ENCODE assay signal across 10 cellular contexts in the genomic region with DNA sequence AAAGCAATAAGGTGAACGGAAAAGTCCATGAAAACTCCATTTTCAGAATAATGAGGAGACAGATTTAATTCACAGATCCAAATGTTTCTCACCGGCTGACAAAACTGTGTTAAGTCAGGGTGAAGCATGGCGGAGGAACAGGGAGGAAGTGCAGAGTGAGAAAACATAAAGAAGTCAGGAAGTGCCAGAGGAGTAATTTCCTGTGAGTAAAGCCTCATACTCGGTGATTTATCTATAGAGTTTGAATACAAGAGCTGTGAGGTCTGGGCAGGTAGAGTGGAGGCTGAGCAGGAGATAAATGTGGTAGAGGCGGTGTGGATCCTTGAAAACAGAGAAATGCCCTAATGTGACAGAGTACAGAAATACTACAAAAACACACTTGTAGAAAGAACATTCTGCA. TPM values are rescaled to one million over a fixed set of nuclear protein-coding genes. Genes with fewer than 3 reads are reported as not detected.
A peak's percentile ranks its signal among the peaks of the same experiment; 100 is the strongest.
DNase-seq lines count a peak whose midpoint lies in the region; ATAC-seq and TF ChIP-seq lines count a peak whose summit lies in the region.
"Had no signal": no experiment of that assay in that cellular context is flagged by ENCODE, and none has a peak within 500 bp of the region (broad histone marks: within the 10 kb centered on the region; RNA-seq: fewer than 3 reads in every experiment).

No MANE protein-coding gene starts in this region.

- H3K27me3 Mint-ChIP-seq in immature natural killer cell (ENCODE audit: low read depth in 3 of 3) (peaks cover 0 to 1% (median 0%) of the 10 kb centered on the region in 3 donors), glutamatergic neuron (ENCODE audit: unreplicated experiment) (peaks cover 1% of the 10 kb centered on the region)

- H3K36me3 Mint-ChIP-seq in immature natural killer cell (peaks cover 30 to 41% (median 40%) of the 10 kb centered on the region in 3 donors), glutamatergic neuron (ENCODE audit: unreplicated experiment) (peaks cover 3% of the 10 kb centered on the region)

- DNase-seq in stimulated activated CD4-positive, alpha-beta T cell treated with anti-CD3 and anti-CD28 coated beads, Interleukin-15, amount 100 ng/mL, for 24 hours, result peak; percentile 51
- DNase-seq in stimulated activated CD4-positive, alpha-beta T cell treated with anti-CD3 and anti-CD28 coated beads, Interleukin-12 subunit alpha, Interleukin-12 subunit beta, amount 100 ng/mL, for 4 hours, result no peak
- peak; percentile 33 for DNase-seq in activated CD8-positive, alpha-beta memory T cell treated with anti-CD3 and anti-CD28 coated beads, Interleukin-2, amount 50 U/mL, for 4 hours
- DNase-seq in immature natural killer cell (peak; percentile 35 to 47 (median 45)), NCI-H2196 (lab: John Stamatoyannopoulos, UW; ENCODE audit: unreplicated experiment) (no peak), glutamatergic neuron (no peak)
- no peak for DNase-seq in effector CD8-positive, alpha-beta T cell (lab: John Stamatoyannopoulos, UW)
- DNase-seq: Caco-2, retina had no signal

- ATAC-seq in HG03469 (IDR thresholded peaks at IDR 0.05; ENCODE audit: unreplicated experiment), result no peak

- H3K9me3 Mint-ChIP-seq in immature natural killer cell (no peaks in the 10 kb centered on the region), glutamatergic neuron (ENCODE audit: unreplicated experiment) (no peaks in the 10 kb centered on the region)

- no peak for TF ChIP-seq CTCF in glutamatergic neuron (IDR thresholded peaks at IDR 0.05; ENCODE audit: partially characterized antibody, unreplicated experiment)

- H3K4me3 Mint-ChIP-seq in immature natural killer cell (peak overlapping the region; percentile 77 to 88 (median 77)), glutamatergic neuron (ENCODE audit: unreplicated experiment) (no peak overlapping the region)

- H3K27ac Mint-ChIP-seq in immature natural killer cell, result peak overlapping the region; percentile 94 to 97 (median 94)
- no peak overlapping the region for H3K27ac Mint-ChIP-seq in glutamatergic neuron (ENCODE audit: unreplicated experiment)

- H3K4me1 Mint-ChIP-seq in immature natural killer cell (peaks cover 47 to 74% of the 10 kb centered on the region in 2 donors), glutamatergic neuron (ENCODE audit: low read depth, unreplicated experiment) (no peaks in the 10 kb centered on the region)

RNA-seq across cellular contexts. Expression of gene CARD8, which starts 11.4 kb away (rescaled TPM):
- polyA plus RNA-seq in immature natural killer cell, result 100 to 1,000 TPM in 1 of 3 donors, 10 to 100 TPM in 2; 74.2 to 109 (median 86.3) TPM
- total RNA-seq in glutamatergic neuron (ENCODE audit: unreplicated experiment), result 41.9 TPM

RNA-seq across cellular contexts. Expression of gene ZNF114, which starts 25.6 kb away (rescaled TPM):
- polyA plus RNA-seq in immature natural killer cell, result 1 to 10 TPM in 1 of 3 donors, under 1 TPM in 1, not detected in 1; 0.22 to 2.1 TPM
- 3.7 TPM for total RNA-seq in glutamatergic neuron (ENCODE audit: unreplicated experiment)

Comparison
In these comparisons a context has a peak if more than half of its experiments do, and no peak if none do; other contexts are left out.
1. DNase-seq: peak in stimulated activated CD4-positive, alpha-beta T cell treated with anti-CD3 and anti-CD28 coated beads, Interleukin-15, amount 100 ng/mL, for 24 hours (single experiment), activated CD8-positive, alpha-beta memory T cell treated with anti-CD3 and anti-CD28 coated beads, Interleukin-2, amount 50 U/mL, for 4 hours (single experiment) and immature natural killer cell (3 of 3); none in stimulated activated CD4-positive, alpha-beta T cell treated with anti-CD3 and anti-CD28 coated beads, Interleukin-12 subunit alpha, Interleukin-12 subunit beta, amount 100 ng/mL, for 4 hours (single experiment), NCI-H2196 (single experiment), effector CD8-positive, alpha-beta T cell (single experiment) and glutamatergic neuron (single experiment).